Comparison of ENCODE assay signal across 22 cellular contexts in genomic region chr11:12429155-12429554, GRCh38.
"Had no signal": no experiment of that assay in that cellular context is flagged by ENCODE, and none has a peak within 500 bp of the region (broad histone marks: within the 10 kb centered on the region; RNA-seq: fewer than 3 reads in every experiment).

No MANE protein-coding gene starts in this region.

- H3K9me3 Mint-ChIP-seq: memory B cell, mesothelial cell of epicardium, nephron progenitor cell had no signal

- H3K27ac Mint-ChIP-seq: memory B cell; mesothelial cell of epicardium; naive thymus-derived CD4-positive, alpha-beta T cell; nephron progenitor cell had no signal

- H3K27ac ChIP-seq: foreskin keratinocyte, left ventricle myocardium inferior, lower lobe of right lung, parathyroid adenoma, prostate gland, upper lobe of left lung had no signal

- DNase-seq: cerebellar nuclear complex; dermis blood vessel endothelial cell; foreskin keratinocyte; head of caudate nucleus; hippocampal formation; kidney glomerular epithelial cell; left ventricle myocardium inferior; lower lobe of right lung; naive thymus-derived CD4-positive, alpha-beta T cell; nephron progenitor cell; retina; stimulated activated CD4-positive, alpha-beta T cell treated with anti-CD3 and anti-CD28 coated beads, Interleukin-12 subunit alpha, Interleukin-12 subunit beta, amount 100 ng/mL, for 4 hours; stimulated activated naive CD4-positive, alpha-beta T cell; stomach; upper lobe of left lung had no signal

- ATAC-seq: foreskin keratinocyte; lower lobe of right lung; naive thymus-derived CD4-positive, alpha-beta T cell; sciatic nerve had no signal

- H3K4me1 Mint-ChIP-seq: memory B cell; naive thymus-derived CD4-positive, alpha-beta T cell had no signal

- H3K4me3 Mint-ChIP-seq: memory B cell; mesothelial cell of epicardium; naive thymus-derived CD4-positive, alpha-beta T cell; nephron progenitor cell had no signal

- H3K9me3 ChIP-seq: left ventricle myocardium inferior, lower lobe of right lung, prostate gland, stomach, upper lobe of left lung, vagina had no signal

- H3K36me3 ChIP-seq: left ventricle myocardium inferior, lower lobe of right lung, prostate gland, stomach, upper lobe of left lung, vagina had no signal

- H3K27me3 ChIP-seq: foreskin keratinocyte, stomach, upper lobe of left lung, vagina had no signal

- H3K4me3 ChIP-seq: left ventricle myocardium inferior, lower lobe of right lung, prostate gland, skin epidermis, stomach, upper lobe of left lung, vagina had no signal

- H3K36me3 Mint-ChIP-seq: memory B cell; mesothelial cell of epicardium; naive thymus-derived CD4-positive, alpha-beta T cell had no signal

- H3K9ac ChIP-seq: parathyroid adenoma had no signal
